8 cellular contexts compared by ENCODE assay signal in genomic region chr21:34669149-34669879, GRCh38. TPM values are rescaled to one million over a fixed set of nuclear protein-coding genes. Genes with fewer than 3 reads are reported as not detected.
A peak's percentile ranks its signal among the peaks of the same experiment; 100 is the strongest.
DNase-seq lines count a peak whose midpoint lies in the region; ATAC-seq, FAIRE-seq and TF ChIP-seq lines count a peak whose summit lies in the region.

No MANE protein-coding gene starts in this region.

- FAIRE-seq in keratinocyte (lab: Jason Lieb, UNC): no peak

- H3K27me3 ChIP-seq in keratinocyte (ENCODE audit: control insufficient read depth, extremely low read depth, insufficient read depth, low read length) (peaks cover 73% of the 10 kb centered on the region), stomach (peaks cover 3 to 66% (median 19%) of the 10 kb centered on the region in 3 donors)

- H3K4me1 ChIP-seq in keratinocyte (ENCODE audit: control insufficient read depth, extremely low read depth, insufficient read depth, low read length) (no peaks in the 10 kb centered on the region), stomach (peaks cover 7 to 44% (median 33%) of the 10 kb centered on the region in 4 donors)

- no peaks in the 10 kb centered on the region for H3K9me3 ChIP-seq in keratinocyte (ENCODE audit: control insufficient read depth, low read depth, low read length)
- no peaks in the 10 kb centered on the region for H3K9me3 ChIP-seq in stomach

- H4K20me1 ChIP-seq in keratinocyte (ENCODE audit: control insufficient read depth, extremely low read depth, insufficient read depth, low read length): no peaks in the 10 kb centered on the region

- TF ChIP-seq CTCF in AG09309 (IDR thresholded peaks at IDR 0.05; ENCODE audit: control insufficient read depth, insufficient read depth, low read depth, low read length, missing control alignments) (no peak), keratinocyte (optimal IDR thresholded peaks at IDR 0.05 in 1 of 3, IDR thresholded peaks at IDR 0.05 in 1 of 3, conservative IDR thresholded peaks at IDR 0.05 in 1 of 3; ENCODE audit: extremely low read depth in 1 of 3, insufficient read depth in 2 of 3, low read length in 3 of 3) (no peak), stomach (IDR thresholded peaks at IDR 0.05) (no peak)

- no peak for TF ChIP-seq EP300 in stomach (IDR thresholded peaks at IDR 0.05)

- dilution Hi-C loops in keratinocyte (cut with MboI; ENCODE audit: extremely low pct_ligation_motif_present, low sequenced_read_pairs): no loop called here

- intact Hi-C loops in stomach (cut with DNase I; ENCODE audit: low total_unique reads): no loop called here

- H3K27ac ChIP-seq in keratinocyte (ENCODE audit: control insufficient read depth, insufficient read depth, low read length): no peak overlapping the region
- H3K27ac ChIP-seq in stomach: peak overlapping the region; percentile 81 to 92 (median 83)

- no peak for DNase-seq in AG09309 (ENCODE audit: low read depth)
- DNase-seq in activated T-cell treated with anti-CD3 and anti-CD28 coated beads, Interleukin-2, amount 50 U/mL, for 1 hour: peak; percentile 25
- no peak for DNase-seq in keratinocyte (ENCODE audit: low read depth, low spot score)
- peak; percentile 54 for DNase-seq in stomach
- no peak for DNase-seq in NCI-H526 (lab: John Stamatoyannopoulos, UW)

- TF ChIP-seq POLR2A in stomach (IDR thresholded peaks at IDR 0.05): no peak

- H3K36me3 ChIP-seq in keratinocyte (ENCODE audit: control insufficient read depth in 2 of 2, extremely low read depth in 1 of 2, insufficient read depth in 2 of 2, low read length in 2 of 2): no peaks in the 10 kb centered on the region
- H3K36me3 ChIP-seq in stomach: no peaks in the 10 kb centered on the region

- no peaks in the 10 kb centered on the region for H3K79me2 ChIP-seq in keratinocyte (ENCODE audit: control insufficient read depth, insufficient read depth, low read length)

- H3K9ac ChIP-seq in keratinocyte (ENCODE audit: control insufficient read depth, extremely low read depth, insufficient read depth, low read length): no peak overlapping the region

- no peaks in the 10 kb centered on the region for H3K9me1 ChIP-seq in keratinocyte (ENCODE audit: control insufficient read depth, extremely low read depth, insufficient read depth, low read length)

- 1 to 8% (median 3%) methylated on average over 24 to 74 of the region's 74 CpGs for WGBS in stomach, 5 donors

- peak overlapping the region; percentile 11; the same call in 1 of the 2 replicates for H3K4me3 ChIP-seq in AG09309 (ENCODE audit: control insufficient read depth, low read depth, low read length)
- peak overlapping the region in 1 of 3 experiments; percentile 11 for H3K4me3 ChIP-seq in keratinocyte (ENCODE audit: control insufficient read depth in 2 of 3, extremely low read depth in 1 of 3, insufficient read depth in 2 of 3, low read depth in 1 of 3, low read length in 3 of 3)
- peak overlapping the region; percentile 52 to 69 (median 64) for H3K4me3 ChIP-seq in stomach

- H2AFZ ChIP-seq in keratinocyte (ENCODE audit: control insufficient read depth, low read length): no peak overlapping the region

- ATAC-seq in GM21576 (IDR thresholded peaks at IDR 0.05; ENCODE audit: unreplicated experiment): peak; percentile 55
- no peak for ATAC-seq in GM19023 (IDR thresholded peaks at IDR 0.05; ENCODE audit: unreplicated experiment)
- ATAC-seq in GM21381 (IDR thresholded peaks at IDR 0.05; ENCODE audit: unreplicated experiment): no peak

- H3K4me2 ChIP-seq in keratinocyte (ENCODE audit: control insufficient read depth, extremely low read depth, insufficient read depth, low read depth, low read length): peak overlapping the region; percentile 17

RNA-seq across cellular contexts. Expression of gene CLIC6, which starts 0.5 kb away (rescaled TPM):
- not detected in 3 replicates for polyA plus RNA-seq in keratinocyte
- polyA plus RNA-seq in keratinocyte (2011; ENCODE audit: low read depth): not detected
- polyA plus RNA-seq in keratinocyte (2011; cell fraction: cytosol; rRNA removed): not detected in 2 replicates
- polyA plus RNA-seq in keratinocyte (2011; cell fraction: nucleus; rRNA removed): not detected in 2 replicates
- polyA plus RNA-seq in keratinocyte (2012; ENCODE audit: low replicate concordance): not detected in 2 replicates
- polyA minus RNA-seq in keratinocyte: not detected in 3 replicates
- polyA minus RNA-seq in keratinocyte (2011; cell fraction: cytosol; rRNA and poly(A)+ RNA removed): not detected
- polyA minus RNA-seq in keratinocyte (2011; cell fraction: nucleus; rRNA and poly(A)+ RNA removed): not detected in 2 replicates
- 10 to 100 TPM in 4 of 5 donors, 1 to 10 TPM in 1; 3.8 to 84.9 (median 64.3) TPM for total RNA-seq in stomach
- 100 to 1,000 TPM in 1 of 3 donors, 10 to 100 TPM in 2; 42.0 to 103 (median 65.2) TPM for polyA plus RNA-seq in stomach

RNA-seq across cellular contexts. Expression of gene RCAN1, which starts 54.4 kb away (rescaled TPM):
- polyA plus RNA-seq in keratinocyte (14.6 to 22.4 TPM (median 21.3 TPM) in 3 replicates), stomach (10 to 100 TPM; 15.6 to 36.9 (median 24.3) TPM)
- polyA plus RNA-seq in keratinocyte (2011; ENCODE audit: low read depth): 16.3 TPM
- polyA plus RNA-seq in keratinocyte (2011; cell fraction: cytosol; rRNA removed): 14.4 and 18.3 TPM in 2 replicates
- 19.4 and 21.4 TPM in 2 replicates for polyA plus RNA-seq in keratinocyte (2011; cell fraction: nucleus; rRNA removed)
- 17.4 and 28.5 TPM in 2 replicates for polyA plus RNA-seq in keratinocyte (2012; ENCODE audit: low replicate concordance)
- polyA minus RNA-seq in keratinocyte: 8.9 to 23.0 TPM (median 16.1 TPM) in 3 replicates
- 10.0 TPM for polyA minus RNA-seq in keratinocyte (2011; cell fraction: cytosol; rRNA and poly(A)+ RNA removed)
- 13.8 and 21.0 TPM in 2 replicates for polyA minus RNA-seq in keratinocyte (2011; cell fraction: nucleus; rRNA and poly(A)+ RNA removed)
- 10 to 100 TPM; 23.9 to 85.7 (median 32.1) TPM for total RNA-seq in stomach

Comparison
In these comparisons a context has a peak if more than half of its experiments do, and no peak if none do; other contexts are left out.
1. DNase-seq: peak in activated T-cell treated with anti-CD3 and anti-CD28 coated beads, Interleukin-2, amount 50 U/mL, for 1 hour (single experiment) and stomach (single experiment); none in AG09309 (single experiment), keratinocyte (single experiment) and NCI-H526 (0 of 2).
2. RNA of gene CLIC6, which starts 0.5 kb away (polyA plus RNA-seq): 42.0 to 103 TPM in stomach; not detected in keratinocyte; every median in the first group is over 10 times any median in the second.